ENCODE assay signal across 30 cellular contexts in genomic region chr13:113781571-113781970, GRCh38. TPM values are rescaled to one million over a fixed set of nuclear protein-coding genes. Genes with fewer than 3 reads are reported as not detected.
"Had no signal": no experiment of that assay in that cellular context is flagged by ENCODE, and none has a peak within 500 bp of the region (broad histone marks: within the 10 kb centered on the region; RNA-seq: fewer than 3 reads in every experiment).

No MANE protein-coding gene starts in this region.

- ATAC-seq: activated CD4-positive, CD25-positive, alpha-beta regulatory T cell treated with anti-CD3 and anti-CD28 coated beads, Interleukin-2, amount 50 U/mL, for 24 hours; left lung; naive thymus-derived CD4-positive, alpha-beta T cell; pancreas; stimulated activated memory B cell treated with anti-CD40 and anti-IgM and Interleukin-4, amounts not matched to agents 10 μg/mL and 1 μg/mL and 100 μg/mL, for 72 hours; stimulated activated naive CD8-positive, alpha-beta T cell treated with anti-CD3 and anti-CD28 coated beads, Interleukin-15, amount 100 ng/mL, for 72 hours had no signal

- H3K4me3 ChIP-seq: adrenal gland, left lung, pancreas, prostate gland, sigmoid colon, uterus had no signal

- H3K27me3 ChIP-seq: uterus had no signal

- H3K4me1 ChIP-seq: adrenal gland, left lung, pancreas, prostate gland, sigmoid colon, uterus had no signal

- H3K27ac ChIP-seq: adrenal gland, brain microvascular endothelial cell, left lung, pancreas, prostate gland, sigmoid colon, uterus, WERI-Rb-1 had no signal

- DNase-seq: activated CD4-positive, alpha-beta T cell treated with anti-CD3 and anti-CD28 coated beads for 48 hours; activated CD4-positive, alpha-beta T cell treated with anti-CD3 and anti-CD28 coated beads, Interleukin-2, amount 50 U/mL, for 48 hours; activated CD8-positive, alpha-beta memory T cell treated with anti-CD3 and anti-CD28 coated beads for 24 hours; activated effector memory CD4-positive, alpha-beta T cell treated with anti-CD3 and anti-CD28 coated beads, Interleukin-2, amount 50 U/mL, for 16 hours; activated naive CD4-positive, alpha-beta T cell treated with anti-CD3 and anti-CD28 coated beads for 36 hours; activated naive CD8-positive, alpha-beta T cell treated with anti-CD3 and anti-CD28 coated beads for 36 hours; adrenal gland; aorta; brain microvascular endothelial cell; endodermal cell; head of caudate nucleus; hypothalamus; left lung; naive thymus-derived CD4-positive, alpha-beta T cell; pancreas; retina; sigmoid colon; small intestine; stimulated activated CD4-positive, alpha-beta T cell treated with anti-CD3 and anti-CD28 coated beads, Interleukin-4, amount 100 ng/mL, for 24 hours; stimulated activated CD8-positive, alpha-beta memory T cell treated with anti-CD3 and anti-CD28 coated beads, Interleukin-4, amount 100 ng/mL, for 48 hours; stimulated activated naive CD8-positive, alpha-beta T cell treated with anti-CD3 and anti-CD28 coated beads, Interleukin-15, amount 100 ng/mL, for 72 hours; substantia nigra; SW 1271; T1000; uterus; WERI-Rb-1 had no signal

- H3K36me3 ChIP-seq: adrenal gland, brain microvascular endothelial cell, left lung, pancreas, prostate gland, sigmoid colon, uterus, WERI-Rb-1 had no signal

- H3K9me3 ChIP-seq: adrenal gland, left lung, pancreas, prostate gland, sigmoid colon, uterus had no signal

RNA-seq across cellular contexts. Expression of gene TMEM255B, which starts 22.5 kb away (rescaled TPM):
- polyA plus RNA-seq: neural cell had no signal
